23 cellular contexts compared by ENCODE assay signal in the genomic region with DNA sequence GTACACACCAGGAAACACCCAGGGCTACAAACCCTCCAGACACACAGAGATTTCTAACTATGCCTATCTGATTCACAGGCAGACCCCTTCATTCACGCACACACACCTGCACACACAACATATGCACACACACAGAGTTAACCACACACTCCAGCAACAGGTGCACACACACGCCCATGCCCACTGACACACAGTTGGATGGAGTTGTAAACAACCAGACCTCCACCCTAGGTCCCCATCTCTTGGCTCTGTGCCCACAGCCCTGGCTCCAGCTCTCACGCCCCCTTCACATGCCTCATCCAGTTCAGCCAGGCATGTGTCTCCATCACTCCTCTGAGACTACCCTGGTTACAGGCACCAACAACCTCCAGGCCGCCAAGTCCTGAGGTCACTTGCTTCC.
DNase-seq lines count a peak whose midpoint lies in the region; TF ChIP-seq lines count a peak whose summit lies in the region.
"Had no signal": no experiment of that assay in that cellular context is flagged by ENCODE, and none has a peak within 500 bp of the region (broad histone marks: within the 10 kb centered on the region; RNA-seq: fewer than 3 reads in every experiment).

No MANE protein-coding gene starts in this region.

- POLR2A ChIA-PET in HEK293 (lab: Yijun Ruan, JAX), result no interaction called here

- peak; percentile 19 for DNase-seq in NCI-H1105 (lab: John Stamatoyannopoulos, UW)
- DNase-seq in NCI-H1105 treated with DMSO at 0.1 percent for 48 hours (lab: John Stamatoyannopoulos, UW), result no peak
- peak; percentile 72 for DNase-seq in BE2C
- DNase-seq in NCI-H748 treated with DMSO at 0.1 percent for 48 hours (lab: John Stamatoyannopoulos, UW), result peak; percentile 66
- no peak for DNase-seq in SKM-1 (lab: John Stamatoyannopoulos, UW; ENCODE audit: unreplicated experiment)
- DNase-seq in NOMO-1 treated with DMSO at 0.1 percent for 48 hours (lab: John Stamatoyannopoulos, UW; ENCODE audit: unreplicated experiment), result no peak
- DNase-seq in GF-D8 (lab: John Stamatoyannopoulos, UW), result no peak
- DNase-seq: activated CD8-positive, alpha-beta memory T cell treated with anti-CD3 and anti-CD28 coated beads, Interleukin-2, amount 10 ng/mL, durations not matched to agents 7 days and 5 days; activated gamma-delta T cell; activated naive CD8-positive, alpha-beta T cell treated with anti-CD3 and anti-CD28 coated beads, Interleukin-2, amount 10 ng/mL, durations not matched to agents 7 days and 5 days; activated T-cell treated with anti-CD3 and anti-CD28 coated beads, Interleukin-2, amount 50 U/mL, for 4 hours; CD4-positive, CD25-positive, alpha-beta regulatory T cell; GDM1; GM23248; heart right ventricle; NCI-H1048; right lobe of liver; stimulated activated CD4-positive, alpha-beta T cell treated with anti-CD3 and anti-CD28 coated beads, Interleukin-4, amount 100 ng/mL, for 1 hour; stomach; T-helper 2 cell had no signal

- TF ChIP-seq CTCF in BE2C (IDR thresholded peaks at IDR 0.05; ENCODE audit: low read depth, low read length) (no peak), HEK293 (tag by site-specific recombination; IDR thresholded peaks at IDR 0.05) (no peak)

- no peak overlapping the region for H3K4me3 ChIP-seq in BE2C (ENCODE audit: low read depth, low read length)
- no peak overlapping the region for H3K4me3 ChIP-seq in HEK293 (ENCODE audit: low read depth, low read length)
- H3K4me3 ChIP-seq: A549, GM23248, heart right ventricle, right lobe of liver, stomach had no signal

- H3K4me1 ChIP-seq in BE2C, result peaks cover 5% of the 10 kb centered on the region
- no peaks in the 10 kb centered on the region for H3K4me1 ChIP-seq in HEK293 (ENCODE audit: control insufficient read depth, insufficient read depth, low read length)
- H3K4me1 ChIP-seq: A549, heart right ventricle, right lobe of liver, stomach had no signal

- CTCF ChIA-PET in HEK293 (lab: Yijun Ruan, JAX), result interaction anchor here (1.5 to 4.3 kb wide), 2 partner anchors 12 to 112 kb away, joined by 4 to 19 read pairs; no protein-coding TSS in a partner anchor

- no peaks in the 10 kb centered on the region for H3K9me3 ChIP-seq in BE2C
- no peaks in the 10 kb centered on the region for H3K9me3 ChIP-seq in HEK293 (ENCODE audit: control insufficient read depth, insufficient read depth, low read depth, low read length)
- H3K9me3 ChIP-seq: A549, heart right ventricle, right lobe of liver, stomach had no signal

- H3K36me3 ChIP-seq in BE2C, result peaks cover 7% of the 10 kb centered on the region
- peaks cover 0 to 10% of the 10 kb centered on the region in 2 experiments; a peak in 1 of 3 replicates for H3K36me3 ChIP-seq in HEK293 (ENCODE audit: control insufficient read depth in 2 of 2, insufficient read depth in 1 of 2, low read length in 2 of 2)
- H3K36me3 ChIP-seq: right lobe of liver had no signal

- no peaks in the 10 kb centered on the region for H3K27me3 ChIP-seq in BE2C
- H3K27me3 ChIP-seq: heart right ventricle, right lobe of liver, stomach had no signal

- no peak overlapping the region for H3K27ac ChIP-seq in HEK293 (ENCODE audit: extremely low read depth, low read depth, low read length)
- H3K27ac ChIP-seq: A549, GM23248, heart right ventricle, right lobe of liver, RWPE1, stomach had no signal

TF ChIP-seq in HEK293, 187 proteins besides CTCF, POLR2A, EP300 and RAD21:
- peak; percentile 19; the same call in 1 of the 2 replicates for TF ChIP-seq ZFHX2 (tag by site-specific recombination; conservative IDR thresholded peaks at IDR 0.05)
- peak; percentile 91 for TF ChIP-seq SCRT1 (tag by site-specific recombination; IDR thresholded peaks at IDR 0.05; ENCODE audit: borderline replicate concordance)
- peak; percentile 96 for TF ChIP-seq SCRT2 (tag by site-specific recombination; IDR thresholded peaks at IDR 0.05)
- no peak for TF ChIP-seq ZNF133 (tag by site-specific recombination; IDR thresholded peaks at IDR 0.05)

Comparison
In these comparisons a context has a peak if more than half of its experiments do, and no peak if none do; other contexts are left out.
1. DNase-seq: peak in NCI-H1105 (single experiment), BE2C (single experiment) and NCI-H748 treated with DMSO at 0.1 percent for 48 hours (single experiment); none in NCI-H1105 treated with DMSO at 0.1 percent for 48 hours (single experiment), SKM-1 (single experiment), NOMO-1 treated with DMSO at 0.1 percent for 48 hours (single experiment) and GF-D8 (single experiment).